In the genomic region with DNA sequence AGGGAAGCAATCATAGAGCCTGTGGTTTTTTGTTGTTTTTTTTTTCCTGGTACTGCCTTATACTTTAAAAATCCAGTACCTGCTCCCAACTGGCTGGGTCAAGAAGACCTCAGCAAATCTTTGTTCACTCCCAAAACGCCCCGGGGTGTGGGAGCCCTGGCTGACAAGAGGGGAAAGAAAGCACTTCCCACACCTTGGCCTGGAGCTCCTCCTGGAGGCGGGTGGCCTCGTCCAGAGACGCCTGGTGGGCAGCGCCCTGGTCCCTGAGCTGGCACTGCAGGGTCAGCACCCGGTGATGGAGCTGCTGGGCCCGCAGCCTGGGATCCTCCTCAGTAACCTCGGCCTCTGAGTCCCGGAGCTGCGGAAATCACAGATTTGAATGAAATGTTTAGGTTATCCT, we compare ENCODE assay signal across 11 cellular contexts. TPM values are rescaled to one million over a fixed set of nuclear protein-coding genes. Genes with fewer than 3 reads are reported as not detected.
A peak's percentile ranks its signal among the peaks of the same experiment; 100 is the strongest.
DNase-seq lines count a peak whose midpoint lies in the region; ATAC-seq, FAIRE-seq and TF ChIP-seq lines count a peak whose summit lies in the region.
"Had no signal": no experiment of that assay in that cellular context is flagged by ENCODE, and none has a peak within 500 bp of the region (broad histone marks: within the 10 kb centered on the region; RNA-seq: fewer than 3 reads in every experiment).

No MANE protein-coding gene starts in this region.

- peaks cover 16% of the 10 kb centered on the region for H3K9me3 Mint-ChIP-seq in osteocyte (ENCODE audit: unreplicated experiment)

- CTCF ChIA-PET in GM12878 (lab: Yijun Ruan, JAX) = no interaction called here

- no peak overlapping the region for H3K4me3 Mint-ChIP-seq in osteocyte (ENCODE audit: unreplicated experiment)
- H3K4me3 Mint-ChIP-seq: CD4-positive, CD25-positive, alpha-beta regulatory T cell; dendritic cell treated with granulocyte-macrophage colony-stimulating factor and Interleukin-4, amounts not matched to agents 40 ng/mL and 50 ng/mL, for 4 days had no signal

- H3K36me3 Mint-ChIP-seq in osteocyte (ENCODE audit: unreplicated experiment) = no peaks in the 10 kb centered on the region

- H4K20me1 ChIP-seq in GM12878 (ENCODE audit: control insufficient read depth, insufficient read depth) = no peaks in the 10 kb centered on the region

- no peak overlapping the region for H3K27ac Mint-ChIP-seq in osteocyte (ENCODE audit: unreplicated experiment)
- H3K27ac Mint-ChIP-seq: CD4-positive, CD25-positive, alpha-beta regulatory T cell; dendritic cell treated with granulocyte-macrophage colony-stimulating factor and Interleukin-4, amounts not matched to agents 40 ng/mL and 50 ng/mL, for 4 days had no signal

- DNase-seq in NCI-H345 (lab: John Stamatoyannopoulos, UW) (peak; percentile 52), NCI-H345 treated with DMSO at 0.1 percent for 48 hours (lab: John Stamatoyannopoulos, UW; ENCODE audit: unreplicated experiment) (no peak), GM12878 (ENCODE audit: low read depth, low spot score) (no peak), osteocyte (ENCODE audit: extremely low spot score, unreplicated experiment) (no peak), tibial nerve (ENCODE audit: low spot score in 2 of 2) (no peak), SW480 (ENCODE audit: low spot score) (no peak)
- DNase-seq: CD4-positive, CD25-positive, alpha-beta regulatory T cell; T-helper 2 cell had no signal

- no peaks in the 10 kb centered on the region for H3K4me1 Mint-ChIP-seq in osteocyte (ENCODE audit: unreplicated experiment)
- H3K4me1 Mint-ChIP-seq: CD4-positive, CD25-positive, alpha-beta regulatory T cell had no signal

- no peak overlapping the region for H3K27ac ChIP-seq in GM12878 (ENCODE audit: control insufficient read depth, insufficient read depth)
- H3K27ac ChIP-seq in tibial nerve = no peak overlapping the region

- TF ChIP-seq POLR2A in GM12878 (IDR thresholded peaks at IDR 0.05; ENCODE audit: low read depth, low read length) (no peak), tibial nerve (IDR thresholded peaks at IDR 0.05) (no peak)

- no peak for FAIRE-seq in GM12878 (lab: Jason Lieb, UNC)

- H3K4me1 ChIP-seq in GM12878 (ENCODE audit: control insufficient read depth, insufficient read depth, low read length) = peaks cover 6% of the 10 kb centered on the region
- H3K4me1 ChIP-seq in tibial nerve = peaks cover 0 to 11% (median 0%) of the 10 kb centered on the region in 4 donors

- TF ChIP-seq CTCF in LNCAP (IDR thresholded peaks at IDR 0.05) (peak; percentile 23; the same call in 1 of the 2 replicates), GM12878 (IDR thresholded peaks at IDR 0.05 in 2 of 3, conservative IDR thresholded peaks at IDR 0.05 in 1 of 3; ENCODE audit: control insufficient read depth in 2 of 3, extremely low read depth in 1 of 3, insufficient read depth in 1 of 3, low read depth in 3 of 3, low read length in 3 of 3) (peak; percentile 31 to 35 (median 31); a peak in 4 of 6 replicates), osteocyte (IDR thresholded peaks at IDR 0.05) (peak; percentile 39), tibial nerve (IDR thresholded peaks at IDR 0.05) (no peak)

- ATAC-seq in GM12878 = 0 out of 3 replicates have a peak, but pooled peaks have one; percentile 17
- no peak for ATAC-seq in HG02885 (IDR thresholded peaks at IDR 0.05; ENCODE audit: poor library complexity, unreplicated experiment)

- POLR2A ChIA-PET in GM12878 (lab: Charles Lee) = no interaction called here

- H3K36me3 ChIP-seq in GM12878 (ENCODE audit: control insufficient read depth in 2 of 2, insufficient read depth in 2 of 2, low read length in 1 of 2) = no peaks in the 10 kb centered on the region
- no peaks in the 10 kb centered on the region for H3K36me3 ChIP-seq in tibial nerve

- TF ChIP-seq EP300 in GM12878 (IDR thresholded peaks at IDR 0.05; ENCODE audit: borderline replicate concordance in 1 of 2, control insufficient read depth in 1 of 2, low read depth in 2 of 2, low read length in 2 of 2) (no peak), tibial nerve (IDR thresholded peaks at IDR 0.05) (no peak)

- WGBS in GM12878 (ENCODE audit: insufficient coverage, insufficient replicate concordance, low lambda C conversion rate, missing lambda C conversion rate) = 34% methylated on average over 11 of the region's 11 CpGs
- 8 to 15% methylated on average over 11 of the region's 11 CpGs for WGBS in tibial nerve, 2 donors

- H2AFZ ChIP-seq in GM12878 (ENCODE audit: control insufficient read depth, low read depth, low read length) = no peak overlapping the region

- no peaks in the 10 kb centered on the region for H3K79me2 ChIP-seq in GM12878 (ENCODE audit: control insufficient read depth, insufficient read depth, low read length)

- SMC1A ChIA-PET in GM12878 (lab: Charles Lee; ENCODE audit: uncharacterized antibody, unreplicated experiment) = no interaction called here

- no peak overlapping the region for H3K9ac ChIP-seq in GM12878 (ENCODE audit: control insufficient read depth, insufficient read depth, low read length)

- intact Hi-C loops in GM12878 (cut with micrococcal nuclease; ENCODE audit: unreplicated experiment) = loop anchor here (10.0 kb wide), 1 partner anchor 155 kb away; no protein-coding TSS in a partner anchor

- peak; percentile 48 for TF ChIP-seq RAD21 in GM12878 (IDR thresholded peaks at IDR 0.05; ENCODE audit: insufficient read depth, low read depth, low read length)

- in situ Hi-C loops in GM12878 (cut with MboI) = no loop called here

- H3K27me3 ChIP-seq in GM12878 (replicated peaks in 1 of 2; ENCODE audit: control insufficient read depth in 2 of 2, insufficient read depth in 2 of 2, low read length in 1 of 2) = peaks cover 0 to 5% of the 10 kb centered on the region in 2 experiments; a peak in 2 of 4 replicates
- peaks cover 0 to 13% of the 10 kb centered on the region in 2 donors for H3K27me3 ChIP-seq in tibial nerve

- no TSS peak for BruUV-seq in GM12878 (replicated peaks; lab: Mats Ljungman, UMichigan)

- RAD21 ChIA-PET in GM12878 (lab: Charles Lee; ENCODE audit: unreplicated experiment) = no interaction called here

- H3K27me3 Mint-ChIP-seq in osteocyte (ENCODE audit: unreplicated experiment) = peaks cover 39% of the 10 kb centered on the region

- H3K4me2 ChIP-seq in GM12878 (ENCODE audit: control insufficient read depth, insufficient read depth) = no peak overlapping the region

- H3K4me3 ChIP-seq in GM12878 (no peak overlapping the region), tibial nerve (no peak overlapping the region)

- H3K9me3 ChIP-seq in GM12878 (replicated peaks; ENCODE audit: control insufficient read depth, insufficient read depth, low read length) (peaks cover 7% of the 10 kb centered on the region; the same call in 2 of the 3 replicates), tibial nerve (peaks cover 0 to 15% (median 0%) of the 10 kb centered on the region in 4 donors)

TF ChIP-seq in GM12878, 131 proteins besides CTCF, POLR2A, EP300 and RAD21:
- TF ChIP-seq YBX1 (IDR thresholded peaks at IDR 0.05) (no peak), HDAC6 (IDR thresholded peaks at IDR 0.05; ENCODE audit: unreplicated experiment) (no peak), ZBED1 (IDR thresholded peaks at IDR 0.05; ENCODE audit: borderline replicate concordance) (no peak), ZBTB4 (CRISPR knock-in tag; IDR thresholded peaks at IDR 0.05) (no peak), KDM1A (IDR thresholded peaks at IDR 0.05; ENCODE audit: borderline replicate concordance) (no peak), BHLHE40 (IDR thresholded peaks at IDR 0.05; ENCODE audit: borderline replicate concordance in 1 of 2, low read depth in 2 of 2, low read length in 1 of 2) (no peak), JUNB (IDR thresholded peaks at IDR 0.05) (no peak)
TF ChIP-seq in GM12878: peak in this region for 0.

RNA-seq across cellular contexts. Expression of gene C4orf50, which starts 38.2 kb away (rescaled TPM):
- 0.34 and 0.38 TPM in 2 replicates for total RNA-seq in GM12878 (2013; cell fraction: nucleolus; rRNA removed)
- total RNA-seq in GM12878 (2014; rRNA removed) = 0.06 and 0.11 TPM in 2 replicates
- total RNA-seq in GM12878 (2014; rRNA removed; fragmentation: Illumina TruSeq; extraction: Trizol) = 0.09 TPM in 2 replicates
- 0.05 and 0.08 TPM in 2 replicates for total RNA-seq in GM12878 (2021)
- polyA plus RNA-seq in GM12878 (2011; ENCODE audit: low read depth) = 0.04 TPM
- polyA plus RNA-seq in GM12878 (2011; rRNA removed) = 0.04 TPM in 2 replicates
- polyA plus RNA-seq in GM12878 (2011; cell fraction: cytosol; rRNA removed) = 0.06 and 0.07 TPM in 2 replicates
- polyA plus RNA-seq in GM12878 (2011; cell fraction: nucleus; rRNA removed) = 0.19 TPM in 2 replicates
- 0.04 TPM in 2 replicates for polyA plus RNA-seq in GM12878 (2012)
- polyA plus RNA-seq in GM12878 (2014; fragmentation: Illumina TruSeq; extraction: Trizol) = 0.04 TPM in 1 of 2 replicates, not detected in the other
- polyA plus RNA-seq in GM12878 (2014; fragmentation: Nextera tagmentation; extraction: Ambion mirVana) = not detected
- 0.04 and 0.11 TPM in 2 replicates for polyA plus RNA-seq in GM12878 (2014; rRNA removed)
- under 1 TPM in 1 of 2 experiments, not detected in 1; 0.05 TPM for polyA plus RNA-seq in GM12878 (2016; fragmentation: Nextera tagmentation; extraction: Ambion mirVana)
- polyA minus RNA-seq in GM12878 (2011; rRNA and poly(A)+ RNA removed) = 0.15 and 0.21 TPM in 2 replicates
- not detected in 2 replicates for polyA minus RNA-seq in GM12878 (2011; cell fraction: cytosol; rRNA and poly(A)+ RNA removed)
- polyA minus RNA-seq in GM12878 (2011; cell fraction: nucleus; rRNA and poly(A)+ RNA removed) = 0.36 and 0.38 TPM in 2 replicates
- total RNA-seq in osteocyte = not detected in 2 replicates
- under 1 TPM in 2 of 4 donors, not detected in 2; 0.21 to 0.30 TPM for total RNA-seq in tibial nerve

Comparison
In these comparisons a context has a peak if more than half of its experiments do, and no peak if none do; other contexts are left out.
1. CTCF ChIP-seq: peak in LNCAP (single experiment), GM12878 (3 of 3) and osteocyte (single experiment); none in tibial nerve (0 of 5).